In genomic region chr1:164515221-164515620, GRCh38 we compare ENCODE assay signal across 21 cellular contexts. TPM values are rescaled to one million over a fixed set of nuclear protein-coding genes. Genes with fewer than 3 reads are reported as not detected.
A peak's percentile ranks its signal among the peaks of the same experiment; 100 is the strongest.
DNase-seq lines count a peak whose midpoint lies in the region; ATAC-seq, FAIRE-seq and TF ChIP-seq lines count a peak whose summit lies in the region.
"Had no signal": no experiment of that assay in that cellular context is flagged by ENCODE, and none has a peak within 500 bp of the region (broad histone marks: within the 10 kb centered on the region; RNA-seq: fewer than 3 reads in every experiment).

No MANE protein-coding gene starts in this region.

- H3K4me1 ChIP-seq in skeletal muscle tissue (ENCODE audit: control insufficient read depth in 3 of 3, insufficient read depth in 3 of 3, low read length in 3 of 3) = peaks cover 11 to 19% (median 14%) of the 10 kb centered on the region in 3 donors
- H3K4me1 ChIP-seq: BLaER1, HAP-1 had no signal

- H3F3A ChIP-seq in neural cell (ENCODE audit: insufficient read depth, low read length, poor library complexity, severe bottlenecking) = no peaks in the 10 kb centered on the region

- FAIRE-seq in D721Med (lab: Jason Lieb, UNC) = peak; percentile 55
- FAIRE-seq: A204.1 had no signal

- DNase-seq in D721Med (ENCODE audit: insufficient read length, low spot score) (no peak), left cardiac atrium (no peak), GM10266 (ENCODE audit: extremely low spot score) (no peak), cortex of kidney (lab: John Stamatoyannopoulos, UW) (no peak), NCI-H128 (lab: John Stamatoyannopoulos, UW; ENCODE audit: unreplicated experiment) (no peak)
- DNase-seq: CD4-positive, CD25-positive, alpha-beta regulatory T cell; GOT3; HFFc6; NCI-H1417; NCI-H1694; NCI-H2029 treated with DMSO at 0.1 percent for 48 hours; NCI-H446 treated with DMSO at 0.1 percent for 48 hours; NCI-H526; NK-92 treated with Interleukin-12 subunit alpha and Interleukin-12 subunit beta, amount 100 ng/mL, for 24 hours; PC-3 had no signal

- H3K27ac ChIP-seq in neural cell (ENCODE audit: low read length) = peak overlapping the region; percentile 51
- peak overlapping the region; percentile 70 for H3K27ac ChIP-seq in skeletal muscle tissue (ENCODE audit: low read depth, low read length)
- H3K27ac ChIP-seq: BLaER1, KMS-11 had no signal

- no peak overlapping the region for H2AFZ ChIP-seq in neural cell (ENCODE audit: low read depth, low read length)

- H3K9me3 ChIP-seq in neural cell (ENCODE audit: low read length) (no peaks in the 10 kb centered on the region), skeletal muscle tissue (ENCODE audit: control insufficient read depth in 3 of 3, low read length in 3 of 3) (no peaks in the 10 kb centered on the region)
- H3K9me3 ChIP-seq: BLaER1, HAP-1 had no signal

- no peaks in the 10 kb centered on the region for H3K36me3 ChIP-seq in neural cell (ENCODE audit: insufficient read depth, low read length)
- H3K36me3 ChIP-seq in skeletal muscle tissue (ENCODE audit: control insufficient read depth in 3 of 3, insufficient read depth in 3 of 3, low read length in 3 of 3) = no peaks in the 10 kb centered on the region
- H3K36me3 ChIP-seq: BLaER1, HAP-1 had no signal

- no peak for TF ChIP-seq RAD21 in neural cell (conservative IDR thresholded peaks at IDR 0.05)

- TF ChIP-seq CTCF in D721Med (IDR thresholded peaks at IDR 0.05; ENCODE audit: insufficient read depth, missing control alignments) (no peak), neural cell (IDR thresholded peaks at IDR 0.05; ENCODE audit: poor library complexity, severe bottlenecking) (no peak), GM10266 (IDR thresholded peaks at IDR 0.05; ENCODE audit: control insufficient read depth, insufficient read depth, low read depth, missing control alignments) (no peak)

- TF ChIP-seq EP300 in neural cell (conservative IDR thresholded peaks at IDR 0.05; ENCODE audit: poor library complexity, severe bottlenecking) = no peak

- no peaks in the 10 kb centered on the region for H3K79me2 ChIP-seq in neural cell (replicated peaks; ENCODE audit: insufficient read depth, low read length)

- ATAC-seq in left cardiac atrium = peak; percentile 30 to 91
- ATAC-seq: PC-3 had no signal

- H3K4me2 ChIP-seq in neural cell (ENCODE audit: low read length) = no peak overlapping the region
- H3K4me2 ChIP-seq: BLaER1, KMS-11 had no signal

- H3K9me2 ChIP-seq in neural cell (ENCODE audit: insufficient read depth, low read length) = no peaks in the 10 kb centered on the region

- intact Hi-C loops in left cardiac atrium (cut with DNase I) = no loop called here

- H3K4me3 ChIP-seq in neural cell (ENCODE audit: low read length) = no peak overlapping the region
- H3K4me3 ChIP-seq in skeletal muscle tissue (ENCODE audit: low read length in 3 of 3) = no peak overlapping the region
- H3K4me3 ChIP-seq: BLaER1, HAP-1 had no signal

- H3K9ac ChIP-seq in neural cell (ENCODE audit: low read length) (no peak overlapping the region), skeletal muscle tissue (ENCODE audit: low read depth in 1 of 3, low read length in 3 of 3) (peak overlapping the region in 1 of 3 donors; percentile 3)
- H3K9ac ChIP-seq: BLaER1, KMS-11 had no signal

- no peaks in the 10 kb centered on the region for H4K20me1 ChIP-seq in neural cell (ENCODE audit: insufficient read depth)
- H4K20me1 ChIP-seq: BLaER1 had no signal

- H3K27me3 ChIP-seq in neural cell (ENCODE audit: insufficient read depth, low read depth, low read length) (no peaks in the 10 kb centered on the region), skeletal muscle tissue (ENCODE audit: control insufficient read depth in 3 of 3, insufficient read depth in 3 of 3, low read length in 3 of 3) (no peaks in the 10 kb centered on the region)
- H3K27me3 ChIP-seq: BLaER1 had no signal

TF ChIP-seq in neural cell, 6 proteins besides CTCF, POLR2A, EP300 and RAD21:
- TF ChIP-seq POLR2AphosphoS5 (IDR thresholded peaks at IDR 0.05) = no peak
- no peak for TF ChIP-seq REST (IDR thresholded peaks at IDR 0.05; ENCODE audit: borderline replicate concordance)
- TF ChIP-seq SMC3 (conservative IDR thresholded peaks at IDR 0.05; ENCODE audit: poor library complexity) = no peak
- no peak for TF ChIP-seq TAF1 (IDR thresholded peaks at IDR 0.05; ENCODE audit: low read depth)
- no peak for TF ChIP-seq MXI1 (conservative IDR thresholded peaks at IDR 0.05; ENCODE audit: poor library complexity, severe bottlenecking)
- no peak for TF ChIP-seq EZH2 (IDR thresholded peaks at IDR 0.05; ENCODE audit: borderline replicate concordance, insufficient read depth, low read length, poor library complexity, severe bottlenecking)

RNA-seq across cellular contexts. Expression of gene PBX1, which starts 43.8 kb away (rescaled TPM):
- 10 to 100 TPM; 64.7 to 75.0 TPM for total RNA-seq in left cardiac atrium
- 42.4 and 48.1 TPM in 2 replicates for polyA plus RNA-seq in neural cell
- 233 and 303 TPM in 2 replicates for polyA minus RNA-seq in neural cell
- total RNA-seq in skeletal muscle tissue = 53.2 TPM
